Comparison of ENCODE assay signal across 31 cellular contexts in genomic region chr22:49163960-49164690, GRCh38.
"Had no signal": no experiment of that assay in that cellular context is flagged by ENCODE, and none has a peak within 500 bp of the region (broad histone marks: within the 10 kb centered on the region; RNA-seq: fewer than 3 reads in every experiment).

No MANE protein-coding gene starts in this region.

- H3K27me3 Mint-ChIP-seq: activated B cell treated with CpG ODN at 0.5 μM for 24 hours; activated CD4-positive, alpha-beta memory T cell treated with anti-CD3 and anti-CD28 coated beads, Interleukin-2, amount 10 ng/mL, durations not matched to agents 7 days and 5 days; activated naive CD8-positive, alpha-beta T cell treated with anti-CD3 and anti-CD28 coated beads, Interleukin-2, amount 10 ng/mL, durations not matched to agents 7 days and 5 days had no signal

- H3K36me3 ChIP-seq: brain microvascular endothelial cell, esophagus muscularis mucosa, gastrocnemius medialis, heart left ventricle, WERI-Rb-1 had no signal

- H3K4me3 ChIP-seq: esophagus muscularis mucosa, gastrocnemius medialis, heart left ventricle had no signal

- H3K36me3 Mint-ChIP-seq: activated naive CD8-positive, alpha-beta T cell treated with anti-CD3 and anti-CD28 coated beads, Interleukin-2, amount 10 ng/mL, durations not matched to agents 7 days and 5 days had no signal

- H3K27ac ChIP-seq: brain microvascular endothelial cell, esophagus muscularis mucosa, foreskin keratinocyte, gastrocnemius medialis, heart left ventricle, WERI-Rb-1 had no signal

- H3K4me1 Mint-ChIP-seq: activated B cell treated with CpG ODN at 0.5 μM for 24 hours; activated CD4-positive, alpha-beta memory T cell treated with anti-CD3 and anti-CD28 coated beads, Interleukin-2, amount 10 ng/mL, durations not matched to agents 7 days and 5 days; activated naive CD8-positive, alpha-beta T cell treated with anti-CD3 and anti-CD28 coated beads, Interleukin-2, amount 10 ng/mL, durations not matched to agents 7 days and 5 days; activated T-helper 17 cell treated with anti-CD3 and anti-CD28 coated beads, Interleukin-2, amount 50 U/mL, for 72 hours; central memory CD8-positive, alpha-beta T cell; T-helper 17 cell had no signal

- H3K4me1 ChIP-seq: esophagus muscularis mucosa, foreskin keratinocyte, gastrocnemius medialis, heart left ventricle had no signal

- ATAC-seq: activated CD4-positive, CD25-positive, alpha-beta regulatory T cell treated with anti-CD3 and anti-CD28 coated beads, Interleukin-2, amount 50 U/mL, for 24 hours; activated T-cell treated with anti-CD3 and anti-CD28 coated beads, Interleukin-2, amount 50 U/mL, for 72 hours; activated T-helper 17 cell treated with anti-CD3 and anti-CD28 coated beads, Interleukin-2, amount 50 U/mL, for 72 hours; effector memory CD8-positive, alpha-beta T cell; foreskin keratinocyte; gastrocnemius medialis; heart left ventricle; T-helper 17 cell had no signal

- H3K27ac Mint-ChIP-seq: activated B cell treated with CpG ODN at 0.5 μM for 24 hours; activated CD4-positive, alpha-beta memory T cell treated with anti-CD3 and anti-CD28 coated beads, Interleukin-2, amount 10 ng/mL, durations not matched to agents 7 days and 5 days; activated naive CD8-positive, alpha-beta T cell treated with anti-CD3 and anti-CD28 coated beads, Interleukin-2, amount 10 ng/mL, durations not matched to agents 7 days and 5 days; activated T-cell treated with anti-CD3 and anti-CD28 coated beads, Interleukin-2, amount 50 U/mL, for 24 hours; activated T-cell treated with anti-CD3 and anti-CD28 coated beads, Interleukin-2, amount 50 U/mL, for 72 hours; activated T-helper 17 cell treated with anti-CD3 and anti-CD28 coated beads, Interleukin-2, amount 50 U/mL, for 72 hours; effector memory CD8-positive, alpha-beta T cell; T-helper 17 cell; T-helper 2 cell treated with Interferon-gamma antibody and Interleukin-4, amounts not matched to agents 5 μg/mL and 100 μg/mL, for 36 hours had no signal

- H3K9me3 ChIP-seq: esophagus muscularis mucosa, gastrocnemius medialis, heart left ventricle had no signal

- H3K4me3 Mint-ChIP-seq: activated B cell treated with CpG ODN at 0.5 μM for 24 hours; activated CD4-positive, alpha-beta memory T cell treated with anti-CD3 and anti-CD28 coated beads, Interleukin-2, amount 10 ng/mL, durations not matched to agents 7 days and 5 days; activated naive CD8-positive, alpha-beta T cell treated with anti-CD3 and anti-CD28 coated beads, Interleukin-2, amount 10 ng/mL, durations not matched to agents 7 days and 5 days; activated T-cell treated with anti-CD3 and anti-CD28 coated beads, Interleukin-2, amount 50 U/mL, for 24 hours; activated T-cell treated with anti-CD3 and anti-CD28 coated beads, Interleukin-2, amount 50 U/mL, for 72 hours; activated T-helper 17 cell treated with anti-CD3 and anti-CD28 coated beads, Interleukin-2, amount 50 U/mL, for 72 hours; central memory CD8-positive, alpha-beta T cell; effector memory CD8-positive, alpha-beta T cell; T-helper 17 cell; T-helper 2 cell treated with Interferon-gamma antibody and Interleukin-4, amounts not matched to agents 5 μg/mL and 100 μg/mL, for 36 hours had no signal

- H3K27me3 ChIP-seq: brain microvascular endothelial cell, foreskin keratinocyte, gastrocnemius medialis had no signal

- H3K9me3 Mint-ChIP-seq: activated B cell treated with CpG ODN at 0.5 μM for 24 hours; activated CD4-positive, alpha-beta memory T cell treated with anti-CD3 and anti-CD28 coated beads, Interleukin-2, amount 10 ng/mL, durations not matched to agents 7 days and 5 days; activated naive CD8-positive, alpha-beta T cell treated with anti-CD3 and anti-CD28 coated beads, Interleukin-2, amount 10 ng/mL, durations not matched to agents 7 days and 5 days; activated T-cell treated with anti-CD3 and anti-CD28 coated beads, Interleukin-2, amount 50 U/mL, for 24 hours; activated T-cell treated with anti-CD3 and anti-CD28 coated beads, Interleukin-2, amount 50 U/mL, for 72 hours; activated T-helper 17 cell treated with anti-CD3 and anti-CD28 coated beads, Interleukin-2, amount 50 U/mL, for 72 hours; central memory CD8-positive, alpha-beta T cell; effector memory CD8-positive, alpha-beta T cell; T-helper 2 cell treated with Interferon-gamma antibody and Interleukin-4, amounts not matched to agents 5 μg/mL and 100 μg/mL, for 36 hours had no signal

- DNase-seq: activated B cell treated with CpG ODN at 0.5 μM for 24 hours; activated CD4-positive, alpha-beta memory T cell treated with anti-CD3 and anti-CD28 coated beads, Interleukin-2, amount 10 ng/mL, durations not matched to agents 7 days and 5 days; activated CD4-positive, alpha-beta T cell treated with anti-CD3 and anti-CD28 coated beads for 48 hours; activated CD8-positive, alpha-beta memory T cell treated with anti-CD3 and anti-CD28 coated beads, Interleukin-2, amount 50 U/mL, for 48 hours; activated effector memory CD4-positive, alpha-beta T cell treated with Interleukin-2 at 50 U/mL for 16 hours; activated gamma-delta T cell treated with Interleukin-2 at 50 U/mL for 16 hours; activated naive CD4-positive, alpha-beta T cell treated with anti-CD3 and anti-CD28 coated beads, Interleukin-2, amount 50 U/mL, for 16 hours; activated naive CD4-positive, alpha-beta T cell treated with Interleukin-2 at 50 U/mL for 16 hours; activated naive CD8-positive, alpha-beta T cell treated with anti-CD3 and anti-CD28 coated beads, Interleukin-2, amount 10 ng/mL, durations not matched to agents 7 days and 5 days; activated T-cell treated with anti-CD3 and anti-CD28 coated beads for 4 hours; activated T-cell treated with anti-CD3 and anti-CD28 coated beads, Interleukin-2, amount 50 U/mL, for 24 hours; activated T-cell treated with anti-CD3 and anti-CD28 coated beads, Interleukin-2, amount 50 U/mL, for 72 hours; brain microvascular endothelial cell; cortex of kidney; dermis blood vessel endothelial cell; effector CD4-positive, alpha-beta T cell; effector memory CD8-positive, alpha-beta T cell; erythroblast; foreskin keratinocyte; gastrocnemius medialis; glutamatergic neuron; T-helper 1 cell; T-helper 17 cell; T1000; WERI-Rb-1 had no signal
